27 cellular contexts compared by ENCODE assay signal in the genomic region with DNA sequence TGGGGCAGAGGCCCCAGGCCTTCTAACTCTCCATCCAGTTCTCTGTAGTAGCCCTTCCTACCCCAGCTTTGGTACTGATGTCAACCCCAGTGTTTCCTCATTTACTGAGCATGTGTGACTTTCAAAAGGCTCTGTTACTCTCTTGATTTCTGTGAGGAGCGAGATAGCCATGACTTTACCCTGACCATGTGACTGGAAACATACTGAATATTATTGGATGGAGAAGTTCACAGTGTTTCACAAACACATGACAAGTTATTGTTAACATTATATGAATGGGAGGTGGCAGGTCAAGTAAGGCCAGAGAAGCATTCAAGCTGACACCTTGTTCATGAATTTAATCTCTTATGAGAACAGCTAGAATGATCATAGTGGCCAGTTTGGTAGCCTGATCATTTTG. TPM values are rescaled to one million over a fixed set of nuclear protein-coding genes. Genes with fewer than 3 reads are reported as not detected.
"Had no signal": no experiment of that assay in that cellular context is flagged by ENCODE, and none has a peak within 500 bp of the region (broad histone marks: within the 10 kb centered on the region; RNA-seq: fewer than 3 reads in every experiment).

No MANE protein-coding gene starts in this region.

- H3K4me3 Mint-ChIP-seq: naive thymus-derived CD8-positive, alpha-beta T cell; natural killer cell treated with Interleukin-12 subunit alpha and Interleukin-12 subunit beta and Interleukin-15 and Interleukin-18, amount 100 ng/mL, for 72 hours; nephron progenitor cell; neural crest cell; stimulated activated effector memory CD8-positive, alpha-beta T cell treated with anti-CD3 and anti-CD28 coated beads, Interleukin-12 subunit alpha, Interleukin-12 subunit beta, amount 100 ng/mL, for 72 hours; stimulated activated naive B cell treated with anti-CD40 and anti-IgM and Interleukin-4, amounts not matched to agents 10 μg/mL and 1 μg/mL and 100 μg/mL, for 72 hours; stimulated activated naive CD8-positive, alpha-beta T cell treated with anti-CD3 and anti-CD28 coated beads, Interleukin-15, Interleukin-2, amounts not matched to agents 100 ng/mL and 50 ng/mL, for 24 hours had no signal

- H3K27ac Mint-ChIP-seq: naive thymus-derived CD8-positive, alpha-beta T cell; natural killer cell treated with Interleukin-12 subunit alpha and Interleukin-12 subunit beta and Interleukin-15 and Interleukin-18, amount 100 ng/mL, for 72 hours; nephron progenitor cell; stimulated activated effector memory CD8-positive, alpha-beta T cell treated with anti-CD3 and anti-CD28 coated beads, Interleukin-12 subunit alpha, Interleukin-12 subunit beta, amount 100 ng/mL, for 72 hours; stimulated activated naive B cell treated with anti-CD40 and anti-IgM and Interleukin-4, amounts not matched to agents 10 μg/mL and 1 μg/mL and 100 μg/mL, for 72 hours; stimulated activated naive CD8-positive, alpha-beta T cell treated with anti-CD3 and anti-CD28 coated beads, Interleukin-15, Interleukin-2, amounts not matched to agents 100 ng/mL and 50 ng/mL, for 24 hours had no signal

- H3K4me1 Mint-ChIP-seq: naive thymus-derived CD8-positive, alpha-beta T cell; stimulated activated effector memory CD8-positive, alpha-beta T cell treated with anti-CD3 and anti-CD28 coated beads, Interleukin-12 subunit alpha, Interleukin-12 subunit beta, amount 100 ng/mL, for 72 hours; stimulated activated naive B cell treated with anti-CD40 and anti-IgM and Interleukin-4, amounts not matched to agents 10 μg/mL and 1 μg/mL and 100 μg/mL, for 72 hours had no signal

- H3K9me3 Mint-ChIP-seq: natural killer cell treated with Interleukin-12 subunit alpha and Interleukin-12 subunit beta and Interleukin-15 and Interleukin-18, amount 100 ng/mL, for 72 hours; nephron progenitor cell; neural crest cell; stimulated activated naive B cell treated with anti-CD40 and anti-IgM and Interleukin-4, amounts not matched to agents 10 μg/mL and 1 μg/mL and 100 μg/mL, for 72 hours; stimulated activated naive CD8-positive, alpha-beta T cell treated with anti-CD3 and anti-CD28 coated beads, Interleukin-15, Interleukin-2, amounts not matched to agents 100 ng/mL and 50 ng/mL, for 24 hours had no signal

- H3K4me3 ChIP-seq: pancreas, psoas muscle, right lobe of liver, sigmoid colon, stomach, thoracic aorta, thyroid gland, tibial nerve, upper lobe of left lung, vagina had no signal

- ATAC-seq: naive thymus-derived CD8-positive, alpha-beta T cell; natural killer cell treated with Interleukin-12 subunit alpha and Interleukin-12 subunit beta and Interleukin-15 and Interleukin-18, amount 100 ng/mL, for 72 hours; pancreas; psoas muscle; right lobe of liver; stimulated activated effector memory CD8-positive, alpha-beta T cell treated with anti-CD3 and anti-CD28 coated beads, Interleukin-12 subunit alpha, Interleukin-12 subunit beta, amount 100 ng/mL, for 72 hours; stimulated activated naive B cell treated with anti-CD40 and anti-IgM and Interleukin-4, amounts not matched to agents 10 μg/mL and 1 μg/mL and 100 μg/mL, for 72 hours had no signal

- DNase-seq: naive thymus-derived CD8-positive, alpha-beta T cell; nephron progenitor cell; nucleus accumbens; pancreas; psoas muscle; right lobe of liver; sigmoid colon; small intestine; stimulated activated CD4-positive, alpha-beta T cell treated with anti-CD3 and anti-CD28 coated beads, Interleukin-15, amount 100 ng/mL, for 24 hours; stimulated activated CD4-positive, alpha-beta T cell treated with anti-CD3 and anti-CD28 coated beads, Interleukin-2, amount 100 ng/mL, for 24 hours; stimulated activated CD4-positive, alpha-beta T cell treated with anti-CD3 and anti-CD28 coated beads, Interleukin-2, amount 100 ng/mL, for 48 hours; stimulated activated CD4-positive, alpha-beta T cell treated with anti-CD3 and anti-CD28 coated beads, Interleukin-4, amount 100 ng/mL, for 24 hours; stimulated activated naive B cell treated with anti-CD40 and anti-IgM and Interleukin-4, amounts not matched to agents 10 μg/mL and 1 μg/mL and 100 μg/mL, for 72 hours; stimulated activated naive CD4-positive, alpha-beta T cell treated with Interleukin-2 at 50 U/mL for 16 hours; stomach; thyroid gland; trophoblast cell; upper lobe of left lung had no signal

- H3K9me3 ChIP-seq: neutrophil, pancreas, psoas muscle, right lobe of liver, sigmoid colon, stomach, thoracic aorta, thyroid gland, tibial nerve, upper lobe of left lung, vagina had no signal

- H3K4me1 ChIP-seq: pancreas, psoas muscle, right lobe of liver, thyroid gland had no signal

- H3K27ac ChIP-seq: neutrophil, pancreas, psoas muscle, right lobe of liver, sigmoid colon, stomach, thoracic aorta, thyroid gland, tibial nerve, upper lobe of left lung, vagina had no signal

- H3K36me3 ChIP-seq: neutrophil, pancreas, right lobe of liver, sigmoid colon, stomach, thoracic aorta, thyroid gland, tibial nerve, upper lobe of left lung, vagina had no signal

- H3K27me3 ChIP-seq: neutrophil, pancreas, right lobe of liver, sigmoid colon, stomach, thyroid gland, tibial nerve, upper lobe of left lung, vagina had no signal

- H3K36me3 Mint-ChIP-seq: naive thymus-derived CD8-positive, alpha-beta T cell; natural killer cell treated with Interleukin-12 subunit alpha and Interleukin-12 subunit beta and Interleukin-15 and Interleukin-18, amount 100 ng/mL, for 72 hours; stimulated activated effector memory CD8-positive, alpha-beta T cell treated with anti-CD3 and anti-CD28 coated beads, Interleukin-12 subunit alpha, Interleukin-12 subunit beta, amount 100 ng/mL, for 72 hours; stimulated activated naive B cell treated with anti-CD40 and anti-IgM and Interleukin-4, amounts not matched to agents 10 μg/mL and 1 μg/mL and 100 μg/mL, for 72 hours had no signal

- FAIRE-seq: pancreas, small intestine, urothelium cell line had no signal

RNA-seq across cellular contexts. Expression of gene MAGI1, which starts 53.7 kb away (rescaled TPM):
- total RNA-seq: naive thymus-derived CD8-positive, alpha-beta T cell; natural killer cell treated with Interleukin-12 subunit alpha and Interleukin-12 subunit beta and Interleukin-15 and Interleukin-18, amount 100 ng/mL, for 72 hours had no signal
- polyA plus RNA-seq: naive thymus-derived CD8-positive, alpha-beta T cell had no signal
